8 cellular contexts compared by ENCODE assay signal in the genomic region with DNA sequence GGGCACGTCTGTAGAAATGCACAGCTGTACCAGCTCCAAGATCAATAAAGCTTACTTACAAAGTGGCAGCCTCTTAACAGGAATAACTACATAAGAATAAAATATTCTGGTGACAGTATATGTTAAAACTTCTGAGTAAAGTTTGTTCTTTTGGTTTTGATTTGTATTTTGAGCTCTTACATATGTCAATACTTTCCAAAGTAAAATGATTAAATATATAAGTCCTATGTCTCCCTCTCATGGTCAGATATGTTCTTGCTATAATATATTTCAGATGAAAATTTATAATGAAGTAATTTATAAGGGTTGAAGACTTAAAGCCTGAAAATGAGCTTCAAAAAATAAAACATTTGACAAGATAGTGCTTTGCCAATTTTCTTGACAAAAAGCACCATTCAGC.
A peak's percentile ranks its signal among the peaks of the same experiment; 100 is the strongest.
DNase-seq lines count a peak whose midpoint lies in the region; ATAC-seq and TF ChIP-seq lines count a peak whose summit lies in the region.

No MANE protein-coding gene starts in this region.

- H3K9ac ChIP-seq in OCI-LY3 (ENCODE audit: low read length), result peak overlapping the region; percentile 16; the same call in 1 of the 2 replicates

- peak; percentile 4 for DNase-seq in NCI-H2196 (lab: John Stamatoyannopoulos, UW; ENCODE audit: unreplicated experiment)
- no peak for DNase-seq in NCI-H2196 treated with DMSO at 0.1 percent for 48 hours (lab: John Stamatoyannopoulos, UW; ENCODE audit: unreplicated experiment)
- peak; percentile 32 for DNase-seq in epidermal melanocyte (ENCODE audit: insufficient read length, low spot score)
- peak; percentile 4 for DNase-seq in pulmonary artery endothelial cell (ENCODE audit: low read depth, low spot score)
- DNase-seq in AML-193 (lab: John Stamatoyannopoulos, UW), result no peak
- no peak for DNase-seq in NCI-H524 treated with DMSO at 0.1 percent for 48 hours (lab: John Stamatoyannopoulos, UW)

- peak overlapping the region; percentile 99 for H2AFZ ChIP-seq in OCI-LY3 (ENCODE audit: low read depth, low read length)

- peak; percentile 65 for TF ChIP-seq CTCF in OCI-LY3 (IDR thresholded peaks at IDR 0.05; ENCODE audit: low read depth, low read length)

- no peaks in the 10 kb centered on the region for H3K36me3 ChIP-seq in OCI-LY3 (replicated peaks; ENCODE audit: low read depth, low read length)

- ATAC-seq in GM21619 (IDR thresholded peaks at IDR 0.05; ENCODE audit: unreplicated experiment), result no peak

- peaks cover 24% of the 10 kb centered on the region for H3K4me1 ChIP-seq in OCI-LY3 (ENCODE audit: low read length)

- no peaks in the 10 kb centered on the region for H3K9me3 ChIP-seq in OCI-LY3 (ENCODE audit: insufficient read depth, low read length)

- no peak overlapping the region for H3K4me3 ChIP-seq in OCI-LY3 (ENCODE audit: low read length)

- no peaks in the 10 kb centered on the region for H3K79me2 ChIP-seq in OCI-LY3 (ENCODE audit: low read length)

- no peak overlapping the region for H3K27ac ChIP-seq in OCI-LY3 (ENCODE audit: low read length)

- no peaks in the 10 kb centered on the region for H4K20me1 ChIP-seq in OCI-LY3 (ENCODE audit: insufficient read depth, low read length)

- H3K4me2 ChIP-seq in OCI-LY3 (ENCODE audit: low read length), result peak overlapping the region; percentile 42

- H3K27me3 ChIP-seq in OCI-LY3 (ENCODE audit: low read depth, low read length), result no peaks in the 10 kb centered on the region

Comparison
In these comparisons a context has a peak if more than half of its experiments do, and no peak if none do; other contexts are left out.
1. DNase-seq: peak in NCI-H2196 (single experiment), epidermal melanocyte (single experiment) and pulmonary artery endothelial cell (single experiment); none in NCI-H2196 treated with DMSO at 0.1 percent for 48 hours (single experiment), AML-193 (0 of 2) and NCI-H524 treated with DMSO at 0.1 percent for 48 hours (single experiment).